Comparison of ENCODE assay signal across 24 cellular contexts in genomic region chr22:45779351-45779750, GRCh38.
"Had no signal": no experiment of that assay in that cellular context is flagged by ENCODE, and none has a peak within 500 bp of the region (broad histone marks: within the 10 kb centered on the region; RNA-seq: fewer than 3 reads in every experiment).

No MANE protein-coding gene starts in this region.

- H3K27ac Mint-ChIP-seq: dendritic cell treated with granulocyte-macrophage colony-stimulating factor and Interleukin-4, amounts not matched to agents 40 ng/mL and 50 ng/mL, for 4 days; effector memory CD8-positive, alpha-beta T cell; progenitor cell of endocrine pancreas had no signal

- FAIRE-seq: colon, pancreas, small intestine had no signal

- H3K27me3 Mint-ChIP-seq: dendritic cell treated with granulocyte-macrophage colony-stimulating factor and Interleukin-4, amounts not matched to agents 40 ng/mL and 50 ng/mL, for 4 days; effector memory CD8-positive, alpha-beta T cell; naive thymus-derived CD8-positive, alpha-beta T cell; progenitor cell of endocrine pancreas had no signal

- H3K4me3 Mint-ChIP-seq: dendritic cell treated with granulocyte-macrophage colony-stimulating factor and Interleukin-4, amounts not matched to agents 40 ng/mL and 50 ng/mL, for 4 days; effector memory CD8-positive, alpha-beta T cell; naive thymus-derived CD8-positive, alpha-beta T cell; neural crest cell had no signal

- ATAC-seq: effector memory CD8-positive, alpha-beta T cell; gastroesophageal sphincter; left ventricle myocardium superior; mucosa of descending colon; naive thymus-derived CD8-positive, alpha-beta T cell; pancreas; right cardiac atrium had no signal

- H3K4me3 ChIP-seq: esophagus squamous epithelium, gastroesophageal sphincter, lung, mucosa of descending colon, pancreas, suprapubic skin, thyroid gland, upper lobe of left lung, vagina had no signal

- DNase-seq: effector memory CD8-positive, alpha-beta T cell; esophagus squamous epithelium; foreskin fibroblast; glutamatergic neuron; islet precursor cell; left ventricle myocardium superior; mucosa of descending colon; naive thymus-derived CD8-positive, alpha-beta T cell; nucleus accumbens; pancreas; right cardiac atrium; small intestine; stimulated activated CD4-positive, alpha-beta T cell treated with anti-CD3 and anti-CD28 coated beads, Interleukin-2, amount 100 ng/mL, for 48 hours; stimulated activated naive CD4-positive, alpha-beta T cell treated with Interleukin-2 at 50 U/mL for 16 hours; thyroid gland; upper lobe of left lung had no signal

- H3K27me3 ChIP-seq: esophagus squamous epithelium, gastroesophageal sphincter, pancreas, suprapubic skin, thyroid gland, upper lobe of left lung, vagina had no signal

- H3K4me1 ChIP-seq: suprapubic skin had no signal

- H3K36me3 ChIP-seq: gastroesophageal sphincter, pancreas, thyroid gland, upper lobe of left lung, vagina had no signal

- H3K9me3 ChIP-seq: esophagus squamous epithelium, gastroesophageal sphincter, mucosa of descending colon, pancreas, suprapubic skin, thyroid gland, upper lobe of left lung, vagina had no signal

- H3K9me3 Mint-ChIP-seq: dendritic cell treated with granulocyte-macrophage colony-stimulating factor and Interleukin-4, amounts not matched to agents 40 ng/mL and 50 ng/mL, for 4 days; effector memory CD8-positive, alpha-beta T cell; naive thymus-derived CD8-positive, alpha-beta T cell; neural crest cell had no signal

- H3K27ac ChIP-seq: esophagus squamous epithelium, gastroesophageal sphincter, pancreas, suprapubic skin, thyroid gland, upper lobe of left lung, vagina had no signal
